ENCODE assay signal across 10 cellular contexts in genomic region chr12:52035926-52036325, GRCh38. TPM values are rescaled to one million over a fixed set of nuclear protein-coding genes. Genes with fewer than 3 reads are reported as not detected.
DNase-seq lines count a peak whose midpoint lies in the region; ATAC-seq and TF ChIP-seq lines count a peak whose summit lies in the region.
"Had no signal": no experiment of that assay in that cellular context is flagged by ENCODE, and none has a peak within 500 bp of the region (broad histone marks: within the 10 kb centered on the region; RNA-seq: fewer than 3 reads in every experiment).

No MANE protein-coding gene starts in this region.

- no peak for ATAC-seq in Right ventricle myocardium inferior
- no peak for ATAC-seq in natural killer cell treated with Interleukin-12 subunit alpha and Interleukin-12 subunit beta and Interleukin-15 and Interleukin-18, amount 100 ng/mL, for 72 hours
- ATAC-seq in aorta (ENCODE audit: low FRiP score) = no peak
- no peak for ATAC-seq in HG02623 (IDR thresholded peaks at IDR 0.05; ENCODE audit: unreplicated experiment)

- H3K4me3 Mint-ChIP-seq in natural killer cell treated with Interleukin-12 subunit alpha and Interleukin-12 subunit beta and Interleukin-15 and Interleukin-18, amount 100 ng/mL, for 72 hours = peak overlapping the region; percentile 52

- H3K36me3 Mint-ChIP-seq in natural killer cell treated with Interleukin-12 subunit alpha and Interleukin-12 subunit beta and Interleukin-15 and Interleukin-18, amount 100 ng/mL, for 72 hours = no peaks in the 10 kb centered on the region

- H3K27me3 ChIP-seq in left ventricle myocardium inferior (ENCODE audit: low read depth) = no peaks in the 10 kb centered on the region
- no peaks in the 10 kb centered on the region for H3K27me3 ChIP-seq in aorta (ENCODE audit: control insufficient read depth in 1 of 2, insufficient read depth in 2 of 2, low read length in 1 of 2)

- H3K27ac Mint-ChIP-seq in natural killer cell treated with Interleukin-12 subunit alpha and Interleukin-12 subunit beta and Interleukin-15 and Interleukin-18, amount 100 ng/mL, for 72 hours = peak overlapping the region in 1 of 2 donors; percentile 45

- DNase-seq in left ventricle myocardium inferior = no peak
- no peak for DNase-seq in Right ventricle myocardium inferior (ENCODE audit: missing footprints)
- no peak for DNase-seq in natural killer cell treated with Interleukin-12 subunit alpha and Interleukin-12 subunit beta and Interleukin-15 and Interleukin-18, amount 100 ng/mL, for 72 hours (ENCODE audit: low spot score)
- peak in 1 of 2 donors; percentile 49 for DNase-seq in aorta
- no peak for DNase-seq in NCI-H82 treated with DMSO at 0.1 percent for 48 hours (lab: John Stamatoyannopoulos, UW; ENCODE audit: unreplicated experiment)
- no peak for DNase-seq in NCI-H748 (lab: John Stamatoyannopoulos, UW; ENCODE audit: unreplicated experiment)
- DNase-seq: NCI-H446 treated with DMSO at 0.1 percent for 48 hours had no signal

- H3K36me3 ChIP-seq in left ventricle myocardium inferior = no peaks in the 10 kb centered on the region
- no peaks in the 10 kb centered on the region for H3K36me3 ChIP-seq in aorta (ENCODE audit: control insufficient read depth in 1 of 2, insufficient read depth in 2 of 2, low read length in 1 of 2)

- no peak for TF ChIP-seq CTCF in left ventricle myocardium inferior (IDR thresholded peaks at IDR 0.05; ENCODE audit: borderline replicate concordance)

- no peaks in the 10 kb centered on the region for H3K9me3 ChIP-seq in left ventricle myocardium inferior (replicated peaks)
- no peaks in the 10 kb centered on the region for H3K9me3 ChIP-seq in aorta (ENCODE audit: control insufficient read depth, low read length)

- H3K4me1 Mint-ChIP-seq in natural killer cell treated with Interleukin-12 subunit alpha and Interleukin-12 subunit beta and Interleukin-15 and Interleukin-18, amount 100 ng/mL, for 72 hours (ENCODE audit: low read depth in 2 of 2) = peaks cover 22 to 32% of the 10 kb centered on the region in 2 donors

- intact Hi-C loops in left ventricle myocardium inferior (cut with micrococcal nuclease) = no loop called here
- intact Hi-C loops in Right ventricle myocardium inferior (cut with DNase I) = loop anchor here (2.0 kb wide), 1 partner anchor 15 kb away; the partner anchor contains the start of gene NR4A1
- intact Hi-C loops in aorta (cut with DNase I) = no loop called here

- H3K4me1 ChIP-seq in left ventricle myocardium inferior (peaks cover 87% of the 10 kb centered on the region), aorta (ENCODE audit: control insufficient read depth in 1 of 2, insufficient read depth in 2 of 2, low read length in 2 of 2) (peaks cover 0 to 4% of the 10 kb centered on the region in 2 donors)

- peak overlapping the region; percentile 75 for H3K4me3 ChIP-seq in left ventricle myocardium inferior
- no peak overlapping the region for H3K4me3 ChIP-seq in aorta (ENCODE audit: low read length in 2 of 2)

- H3K27me3 Mint-ChIP-seq in natural killer cell treated with Interleukin-12 subunit alpha and Interleukin-12 subunit beta and Interleukin-15 and Interleukin-18, amount 100 ng/mL, for 72 hours = peaks cover 0 to 9% of the 10 kb centered on the region in 2 donors

- H3K27ac ChIP-seq in left ventricle myocardium inferior (replicated peaks) = peak overlapping the region; percentile 96
- peak overlapping the region; percentile 87 for H3K27ac ChIP-seq in cingulate gyrus (ENCODE audit: low read depth, low read length)
- H3K27ac ChIP-seq in aorta (ENCODE audit: low read depth in 1 of 2, low read length in 2 of 2) = peak overlapping the region; percentile 20 to 30

- no peaks in the 10 kb centered on the region for H3K9me3 Mint-ChIP-seq in natural killer cell treated with Interleukin-12 subunit alpha and Interleukin-12 subunit beta and Interleukin-15 and Interleukin-18, amount 100 ng/mL, for 72 hours

- WGBS in aorta, 2 donors = 59 to 74% methylated on average over 2 of the region's 2 CpGs

RNA-seq across cellular contexts. Expression of gene NR4A1, which starts 15.3 kb away (rescaled TPM):
- total RNA-seq in left ventricle myocardium inferior (55.5 TPM), Right ventricle myocardium inferior (40.6 TPM), aorta (100 to 1,000 TPM; 175 to 677 TPM)
- 1 to 10 TPM; 3.0 to 4.0 TPM for total RNA-seq in natural killer cell treated with Interleukin-12 subunit alpha and Interleukin-12 subunit beta and Interleukin-15 and Interleukin-18, amount 100 ng/mL, for 72 hours
- 100 to 1,000 TPM in 1 of 2 donors, 10 to 100 TPM in 1; 48.2 to 392 TPM for polyA plus RNA-seq in aorta

RNA-seq across cellular contexts. Expression of gene TAMALIN, which starts 29.2 kb away (rescaled TPM):
- total RNA-seq in left ventricle myocardium inferior = 20.0 TPM
- 20.3 TPM for total RNA-seq in Right ventricle myocardium inferior
- total RNA-seq in natural killer cell treated with Interleukin-12 subunit alpha and Interleukin-12 subunit beta and Interleukin-15 and Interleukin-18, amount 100 ng/mL, for 72 hours = 1 to 10 TPM; 5.4 to 5.6 TPM
- total RNA-seq in aorta = 100 to 1,000 TPM in 1 of 2 donors, 10 to 100 TPM in 1; 64.2 to 129 TPM
- 10 to 100 TPM in 1 of 2 donors, 1 to 10 TPM in 1; 7.1 to 13.8 TPM for polyA plus RNA-seq in aorta

RNA-seq across cellular contexts. Expression of gene ATG101, which starts 33.9 kb away (rescaled TPM):
- total RNA-seq in left ventricle myocardium inferior (23.8 TPM), Right ventricle myocardium inferior (24.9 TPM), aorta (10 to 100 TPM; 28.2 to 32.2 TPM)
- 10 to 100 TPM; 43.1 to 55.1 TPM for total RNA-seq in natural killer cell treated with Interleukin-12 subunit alpha and Interleukin-12 subunit beta and Interleukin-15 and Interleukin-18, amount 100 ng/mL, for 72 hours
- 10 to 100 TPM; 40.9 to 44.0 TPM for polyA plus RNA-seq in aorta

RNA-seq across cellular contexts. Expression of gene SMIM41, which starts 43.6 kb away (rescaled TPM):
- total RNA-seq in left ventricle myocardium inferior (0.30 TPM), Right ventricle myocardium inferior (0.16 TPM), aorta (under 1 TPM in 1 of 2 donors, not detected in 1; 0.84 TPM)
- total RNA-seq in natural killer cell treated with Interleukin-12 subunit alpha and Interleukin-12 subunit beta and Interleukin-15 and Interleukin-18, amount 100 ng/mL, for 72 hours = not detected
- polyA plus RNA-seq in aorta = not detected
- total RNA-seq: HT1080 had no signal

Comparison
In these comparisons a context has a peak if more than half of its experiments do, and no peak if none do; other contexts are left out.
1. H3K27ac ChIP-seq: peak in every context shown above with its lines; median percentile 96 in left ventricle myocardium inferior; 87 in cingulate gyrus; 25 in aorta.